ENCODE assay signal across 16 cellular contexts in genomic region chr5:141363952-141364660, GRCh38. TPM values are rescaled to one million over a fixed set of nuclear protein-coding genes. Genes with fewer than 3 reads are reported as not detected.
A peak's percentile ranks its signal among the peaks of the same experiment; 100 is the strongest.
DNase-seq lines count a peak whose midpoint lies in the region; ATAC-seq and TF ChIP-seq lines count a peak whose summit lies in the region.
"Had no signal": no experiment of that assay in that cellular context is flagged by ENCODE, and none has a peak within 500 bp of the region (broad histone marks: within the 10 kb centered on the region; RNA-seq: fewer than 3 reads in every experiment).

Gene PCDHGA5, plus strand, starts transcription at chr5:141364162. Its CDS starts 169 bp downstream, at chr5:141364331.

- H3K4me3 ChIP-seq in AG10803 (ENCODE audit: low read length) (peak within 1 kb of the TSS; percentile 39), HUES6 (ENCODE audit: low read depth, low read length) (peak within 1 kb of the TSS; percentile 5; the same call in 1 of the 2 replicates), parathyroid adenoma (ENCODE audit: low read depth, low read length) (no peak within 1 kb of the TSS)

- H3K36me3 ChIP-seq in HUES6 (ENCODE audit: control insufficient read depth, insufficient read depth, low read length) (no peaks in the 10 kb centered on the region; the same call in 1 of the 2 replicates), parathyroid adenoma (ENCODE audit: control insufficient read depth, insufficient read depth, low read length) (peaks cover 2% of the 10 kb centered on the region)

- H3K4me1 ChIP-seq in HUES6 (ENCODE audit: control insufficient read depth, insufficient read depth, low read length) = no peaks in the 10 kb centered on the region
- H3K4me1 ChIP-seq in parathyroid adenoma = no peaks in the 10 kb centered on the region
- H3K4me1 ChIP-seq: spleen had no signal

- H3K4me1 Mint-ChIP-seq in endothelial cell (ENCODE audit: unreplicated experiment) = peaks cover 18% of the 10 kb centered on the region
- peaks cover 2% of the 10 kb centered on the region for H3K4me1 Mint-ChIP-seq in activated T-helper 2 cell treated with anti-CD3 and anti-CD28 coated beads, Interferon-gamma antibody, Interleukin-2, Interleukin-4, amounts not matched to agents 10 μg/mL and 5 μg/mL and 100 μg/mL, durations not matched to agents 14 hours and 24 hours and 36 hours (ENCODE audit: low read depth)
- H3K4me1 Mint-ChIP-seq: endodermal cell had no signal

- H3K27me3 Mint-ChIP-seq in endothelial cell (ENCODE audit: unreplicated experiment) = peaks cover 14% of the 10 kb centered on the region
- H3K27me3 Mint-ChIP-seq in activated T-helper 2 cell treated with anti-CD3 and anti-CD28 coated beads, Interferon-gamma antibody, Interleukin-2, Interleukin-4, amounts not matched to agents 10 μg/mL and 5 μg/mL and 100 μg/mL, durations not matched to agents 14 hours and 24 hours and 36 hours (ENCODE audit: low read depth) = peaks cover 30% of the 10 kb centered on the region

- peak within 1 kb of the TSS; percentile 7 for H2AFZ ChIP-seq in parathyroid adenoma

- H3K4me3 Mint-ChIP-seq in endothelial cell (ENCODE audit: unreplicated experiment) = peak within 1 kb of the TSS; percentile 21
- H3K4me3 Mint-ChIP-seq in activated T-helper 2 cell treated with anti-CD3 and anti-CD28 coated beads, Interferon-gamma antibody, Interleukin-2, Interleukin-4, amounts not matched to agents 10 μg/mL and 5 μg/mL and 100 μg/mL, durations not matched to agents 14 hours and 24 hours and 36 hours (ENCODE audit: low read depth) = no peak within 1 kb of the TSS
- H3K4me3 Mint-ChIP-seq: endodermal cell had no signal

- H3K4me2 ChIP-seq in parathyroid adenoma (ENCODE audit: low read length) = no peak within 1 kb of the TSS

- H3K36me3 Mint-ChIP-seq in endothelial cell (ENCODE audit: low read depth, unreplicated experiment) = peaks cover 62% of the 10 kb centered on the region
- H3K36me3 Mint-ChIP-seq in activated T-helper 2 cell treated with anti-CD3 and anti-CD28 coated beads, Interferon-gamma antibody, Interleukin-2, Interleukin-4, amounts not matched to agents 10 μg/mL and 5 μg/mL and 100 μg/mL, durations not matched to agents 14 hours and 24 hours and 36 hours (ENCODE audit: low read depth) = peaks cover 6% of the 10 kb centered on the region

- H3K27ac ChIP-seq in HUES6 (ENCODE audit: low read depth, low read length) (no peak within 1 kb of the TSS), parathyroid adenoma (no peak within 1 kb of the TSS)
- H3K27ac ChIP-seq: spleen had no signal

- H3K9me3 ChIP-seq in HUES6 (ENCODE audit: control insufficient read depth, insufficient read depth, low read depth, low read length) (peaks cover 57% of the 10 kb centered on the region), parathyroid adenoma (ENCODE audit: control insufficient read depth, low read length) (no peaks in the 10 kb centered on the region)

- TF ChIP-seq CTCF in AG10803 (conservative IDR thresholded peaks at IDR 0.05; ENCODE audit: low read length) (peak; percentile 36), endothelial cell (IDR thresholded peaks at IDR 0.05; ENCODE audit: unreplicated experiment) (no peak), parathyroid adenoma (IDR thresholded peaks at IDR 0.05) (peak; percentile 15)

- H3K27me3 ChIP-seq in HUES6 (ENCODE audit: control insufficient read depth, insufficient read depth, low read length) (no peaks in the 10 kb centered on the region), parathyroid adenoma (ENCODE audit: control insufficient read depth, insufficient read depth, low read length) (no peaks in the 10 kb centered on the region)

- DNase-seq in AG10803 (ENCODE audit: low read depth) (peak; percentile 26), endothelial cell (ENCODE audit: low spot score) (no peak)
- DNase-seq in activated T-helper 2 cell treated with anti-CD3 and anti-CD28 coated beads, Interferon-gamma antibody, Interleukin-2, Interleukin-4, amounts not matched to agents 10 μg/mL and 5 μg/mL and 100 μg/mL, durations not matched to agents 14 hours and 24 hours and 36 hours (ENCODE audit: low spot score) = no peak
- no peak for DNase-seq in stimulated activated CD4-positive, alpha-beta T cell treated with anti-CD3 and anti-CD28 coated beads, Interleukin-2, amount 100 ng/mL, for 48 hours
- DNase-seq: endodermal cell; H9; KG1; naive thymus-derived CD4-positive, alpha-beta T cell; NCI-H187 treated with DMSO at 0.1 percent for 48 hours; spleen; T-helper 1 cell had no signal

- H3K79me2 ChIP-seq in parathyroid adenoma = no peaks in the 10 kb centered on the region

- H3K9ac ChIP-seq in HUES6 (ENCODE audit: low read length) = no peak within 1 kb of the TSS
- no peak within 1 kb of the TSS for H3K9ac ChIP-seq in parathyroid adenoma

- no peak within 1 kb of the TSS for H3K27ac Mint-ChIP-seq in endothelial cell (ENCODE audit: unreplicated experiment)
- H3K27ac Mint-ChIP-seq in activated T-helper 2 cell treated with anti-CD3 and anti-CD28 coated beads, Interferon-gamma antibody, Interleukin-2, Interleukin-4, amounts not matched to agents 10 μg/mL and 5 μg/mL and 100 μg/mL, durations not matched to agents 14 hours and 24 hours and 36 hours = no peak within 1 kb of the TSS
- H3K27ac Mint-ChIP-seq: endodermal cell, H9 had no signal

- peaks cover 44% of the 10 kb centered on the region for H3K9me3 Mint-ChIP-seq in endothelial cell (ENCODE audit: unreplicated experiment)
- peaks cover 52% of the 10 kb centered on the region for H3K9me3 Mint-ChIP-seq in activated T-helper 2 cell treated with anti-CD3 and anti-CD28 coated beads, Interferon-gamma antibody, Interleukin-2, Interleukin-4, amounts not matched to agents 10 μg/mL and 5 μg/mL and 100 μg/mL, durations not matched to agents 14 hours and 24 hours and 36 hours

- no peak for ATAC-seq in HG03571 (IDR thresholded peaks at IDR 0.05; ENCODE audit: unreplicated experiment)
- no peak for ATAC-seq in GM21717 (IDR thresholded peaks at IDR 0.05; ENCODE audit: unreplicated experiment)
- ATAC-seq: activated naive CD4-positive, alpha-beta T cell treated with anti-CD3 and anti-CD28 coated beads, Interleukin-2, amount 50 U/mL, for 72 hours; naive thymus-derived CD4-positive, alpha-beta T cell had no signal

- intact Hi-C loops in activated T-helper 2 cell treated with anti-CD3 and anti-CD28 coated beads, Interferon-gamma antibody, Interleukin-2, Interleukin-4, amounts not matched to agents 10 μg/mL and 5 μg/mL and 100 μg/mL, durations not matched to agents 14 hours and 24 hours and 36 hours (cut with micrococcal nuclease) = no loop called here

RNA-seq across cellular contexts. Expression of gene PCDHGA5, which starts in this region (rescaled TPM):
- total RNA-seq in endothelial cell (ENCODE audit: unreplicated experiment) = 2.4 TPM
- total RNA-seq in activated T-helper 2 cell treated with anti-CD3 and anti-CD28 coated beads, Interferon-gamma antibody, Interleukin-2, Interleukin-4, amounts not matched to agents 10 μg/mL and 5 μg/mL and 100 μg/mL, durations not matched to agents 14 hours and 24 hours and 36 hours = 0.43 and 0.51 TPM in 2 replicates
